7 cellular contexts compared by ENCODE assay signal in the genomic region with DNA sequence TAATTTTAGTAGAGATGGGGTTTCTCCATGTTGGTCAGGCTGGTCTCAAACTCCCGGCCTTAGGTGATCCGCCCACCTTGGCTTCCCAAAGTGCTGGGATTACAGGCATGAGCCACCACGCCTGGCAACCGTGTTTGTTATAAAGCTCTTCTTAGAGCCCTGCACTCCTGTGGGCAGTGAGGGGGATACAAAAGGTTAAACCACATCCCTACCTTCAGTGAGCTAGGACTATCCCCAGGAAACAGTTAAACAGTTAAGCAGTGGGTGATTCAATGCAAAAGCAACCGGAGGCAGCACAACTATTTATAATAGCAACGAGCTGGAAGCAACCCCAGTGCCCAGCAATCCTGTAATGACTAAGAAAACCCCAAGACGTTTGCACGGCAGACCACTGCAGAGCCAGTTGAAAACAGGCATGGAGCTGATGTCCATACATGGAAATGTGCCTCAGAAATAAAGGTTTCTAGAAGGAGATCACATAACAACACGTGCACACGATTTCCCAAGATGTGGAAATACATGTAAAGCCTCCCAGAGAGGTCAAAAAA.
DNase-seq lines count a peak whose midpoint lies in the region; ATAC-seq lines count a peak whose summit lies in the region.

No MANE protein-coding gene starts in this region.

- peaks cover 34% of the 10 kb centered on the region for H3K4me1 Mint-ChIP-seq in stimulated activated effector memory CD8-positive, alpha-beta T cell treated with anti-CD3 and anti-CD28 coated beads, Interleukin-12 subunit alpha, Interleukin-12 subunit beta, amount 100 ng/mL, for 72 hours

- peak overlapping the region; percentile 94 for H3K27ac Mint-ChIP-seq in stimulated activated effector memory CD8-positive, alpha-beta T cell treated with anti-CD3 and anti-CD28 coated beads, Interleukin-12 subunit alpha, Interleukin-12 subunit beta, amount 100 ng/mL, for 72 hours

- H3K36me3 Mint-ChIP-seq in stimulated activated effector memory CD8-positive, alpha-beta T cell treated with anti-CD3 and anti-CD28 coated beads, Interleukin-12 subunit alpha, Interleukin-12 subunit beta, amount 100 ng/mL, for 72 hours: no peaks in the 10 kb centered on the region

- no peaks in the 10 kb centered on the region for H3K9me3 Mint-ChIP-seq in stimulated activated effector memory CD8-positive, alpha-beta T cell treated with anti-CD3 and anti-CD28 coated beads, Interleukin-12 subunit alpha, Interleukin-12 subunit beta, amount 100 ng/mL, for 72 hours

- peak; percentile 29 for DNase-seq in NCI-H460 (ENCODE audit: extremely low read depth, low read depth)
- peak; percentile 90 for DNase-seq in dermis blood vessel endothelial cell
- DNase-seq in stimulated activated effector memory CD8-positive, alpha-beta T cell treated with anti-CD3 and anti-CD28 coated beads, Interleukin-12 subunit alpha, Interleukin-12 subunit beta, amount 100 ng/mL, for 72 hours (ENCODE audit: low spot score in 2 of 2): peak in 1 of 2 donors; percentile 80
- DNase-seq in NCI-H774 (lab: John Stamatoyannopoulos, UW): no peak
- DNase-seq in H7: no peak

- H3K4me3 Mint-ChIP-seq in stimulated activated effector memory CD8-positive, alpha-beta T cell treated with anti-CD3 and anti-CD28 coated beads, Interleukin-12 subunit alpha, Interleukin-12 subunit beta, amount 100 ng/mL, for 72 hours: peak overlapping the region; percentile 60

- no peak overlapping the region for H3K4me3 ChIP-seq in H7 (ENCODE audit: insufficient read depth, low read depth, low read length)

- H3K36me3 ChIP-seq in H7 (replicated peaks; ENCODE audit: control insufficient read depth, insufficient read depth, low read length): no peaks in the 10 kb centered on the region

- no peaks in the 10 kb centered on the region for H3K27me3 ChIP-seq in H7 (ENCODE audit: control insufficient read depth, insufficient read depth, low read length)

- ATAC-seq in GM18870 (IDR thresholded peaks at IDR 0.05; ENCODE audit: unreplicated experiment) (peak; percentile 90), HG02610 (IDR thresholded peaks at IDR 0.05; ENCODE audit: unreplicated experiment) (peak; percentile 54)
- peak; percentile 95 for ATAC-seq in stimulated activated effector memory CD8-positive, alpha-beta T cell treated with anti-CD3 and anti-CD28 coated beads, Interleukin-12 subunit alpha, Interleukin-12 subunit beta, amount 100 ng/mL, for 72 hours

Comparison
In these comparisons a context has a peak if more than half of its experiments do, and no peak if none do; other contexts are left out.
1. DNase-seq: peak in NCI-H460 (single experiment) and dermis blood vessel endothelial cell (single experiment); none in NCI-H774 (single experiment) and H7 (single experiment).
2. Peak in every context shown above with its lines, with median percentiles within 50 percentile points of each other: ATAC-seq.